In genomic region chr17:81927653-81928496, GRCh38 we compare ENCODE assay signal across 1 cellular context.
TF ChIP-seq lines count a peak whose summit lies in the region.

Gene MAFG (minus strand): TSS chr17:81927735. CDS start chr17:81923185, 4,550 bp downstream.

TF ChIP-seq in A549, 52 proteins besides CTCF, POLR2A, EP300 and RAD21 (continued from another document):
- TF ChIP-seq RNF2 (IDR thresholded peaks at IDR 0.05; ENCODE audit: borderline replicate concordance, low read depth) (peak; percentile 42; the same call in 1 of the 2 replicates), CHD4 (IDR thresholded peaks at IDR 0.05; ENCODE audit: borderline replicate concordance) (no peak), JUN (IDR thresholded peaks at IDR 0.05) (peak; percentile 53 to 87; a peak in 4 of 5 replicates), MAX (IDR thresholded peaks at IDR 0.05) (peak; percentile 68), TFCP2L1 (CRISPR knock-in tag; IDR thresholded peaks at IDR 0.05) (peak; percentile 62; the same call in 1 of the 2 replicates)
